In the genomic region with DNA sequence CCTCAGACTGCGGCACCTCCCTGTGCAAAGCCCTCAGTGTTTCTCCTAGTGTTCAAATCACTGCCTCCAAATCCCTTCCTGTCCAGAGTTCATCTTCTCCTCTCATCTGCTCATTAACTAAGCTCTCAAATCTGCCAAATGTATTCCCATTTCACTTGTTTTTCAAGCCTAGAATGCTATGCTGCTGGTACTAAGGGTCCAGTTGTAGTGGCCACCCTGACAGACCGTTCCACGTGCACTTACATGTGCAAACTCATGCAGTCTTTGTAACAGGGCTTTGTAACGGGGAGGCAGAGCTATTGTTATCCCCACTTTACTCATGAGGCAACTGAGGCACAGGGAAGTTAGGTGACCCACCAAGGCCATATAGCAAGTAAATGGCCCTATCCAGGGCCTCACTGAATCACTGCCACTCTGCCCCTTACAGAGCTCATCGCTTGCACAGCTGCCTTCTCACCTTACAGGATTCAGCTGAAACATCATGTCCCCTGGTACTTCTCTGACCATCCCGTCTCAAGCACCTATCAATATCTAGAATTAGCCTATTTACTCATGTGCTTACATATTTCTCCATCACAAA, we compare ENCODE assay signal across 28 cellular contexts.
"Had no signal": no experiment of that assay in that cellular context is flagged by ENCODE, and none has a peak within 500 bp of the region (broad histone marks: within the 10 kb centered on the region; RNA-seq: fewer than 3 reads in every experiment).

No MANE protein-coding gene starts in this region.

- H3K27ac ChIP-seq: ascending aorta, breast epithelium, cardiac muscle cell, foreskin keratinocyte, gastrocnemius medialis, heart right ventricle had no signal

- H3K9me3 Mint-ChIP-seq: activated CD4-positive, alpha-beta memory T cell treated with anti-CD3 and anti-CD28 coated beads for 36 hours; activated CD4-positive, alpha-beta T cell treated with anti-CD3 and anti-CD28 coated beads, Interleukin-2, amount 10 ng/mL, durations not matched to agents 24 days and 14 days; activated naive CD8-positive, alpha-beta T cell treated with anti-CD3 and anti-CD28 coated beads, Interleukin-2, amount 10 ng/mL, durations not matched to agents 7 days and 5 days; activated T-cell treated with anti-CD3 and anti-CD28 coated beads, Interleukin-2, amount 50 U/mL, for 24 hours; central memory CD8-positive, alpha-beta T cell had no signal

- H3K4me1 ChIP-seq: ascending aorta, breast epithelium, foreskin keratinocyte, gastrocnemius medialis had no signal

- DNase-seq: activated CD4-positive, alpha-beta memory T cell treated with anti-CD3 and anti-CD28 coated beads for 36 hours; activated CD4-positive, alpha-beta T cell treated with anti-CD3 and anti-CD28 coated beads for 36 hours; activated CD4-positive, alpha-beta T cell treated with anti-CD3 and anti-CD28 coated beads, Interleukin-2, amount 10 ng/mL, durations not matched to agents 24 days and 14 days; activated CD4-positive, CD25-positive, alpha-beta regulatory T cell; activated CD4-positive, CD25-positive, alpha-beta regulatory T cell treated with anti-CD3 and anti-CD28 coated beads, Interleukin-2, amount 50 U/mL, for 72 hours; activated CD8-positive, alpha-beta memory T cell treated with anti-CD3 and anti-CD28 coated beads, Interleukin-2, amount 50 U/mL, for 48 hours; activated gamma-delta T cell; activated naive CD4-positive, alpha-beta T cell; activated naive CD4-positive, alpha-beta T cell treated with anti-CD3 and anti-CD28 coated beads, Interleukin-2, amount 10 ng/mL, durations not matched to agents 7 days and 5 days; activated naive CD8-positive, alpha-beta T cell treated with anti-CD3 and anti-CD28 coated beads, Interleukin-2, amount 10 ng/mL, durations not matched to agents 7 days and 5 days; activated T-cell treated with anti-CD3 and anti-CD28 coated beads for 4 hours; activated T-cell treated with anti-CD3 and anti-CD28 coated beads, Interleukin-2, amount 50 U/mL, for 24 hours; activated T-cell treated with anti-CD3 and anti-CD28 coated beads, Interleukin-2, amount 50 U/mL, for 72 hours; cortex of kidney; dermis blood vessel endothelial cell; effector CD8-positive, alpha-beta T cell; foreskin keratinocyte; gastrocnemius medialis; glutamatergic neuron; heart right ventricle; T-helper 2 cell had no signal

- H3K36me3 ChIP-seq: ascending aorta, breast epithelium, cardiac muscle cell, gastrocnemius medialis, heart right ventricle had no signal

- H3K4me3 ChIP-seq: ascending aorta, breast epithelium, cardiac muscle cell, gastrocnemius medialis, heart right ventricle had no signal

- H3K27me3 ChIP-seq: ascending aorta, breast epithelium, gastrocnemius medialis had no signal

- H3K36me3 Mint-ChIP-seq: activated CD4-positive, alpha-beta memory T cell treated with anti-CD3 and anti-CD28 coated beads for 36 hours; activated naive CD4-positive, alpha-beta T cell treated with anti-CD3 and anti-CD28 coated beads, Interleukin-2, amount 10 ng/mL, durations not matched to agents 7 days and 5 days; activated naive CD4-positive, alpha-beta T cell treated with anti-CD3 and anti-CD28 coated beads, Interleukin-2, amount 50 U/mL, for 72 hours; activated naive CD8-positive, alpha-beta T cell treated with anti-CD3 and anti-CD28 coated beads, Interleukin-2, amount 10 ng/mL, durations not matched to agents 7 days and 5 days; brain had no signal

- H3K4me1 Mint-ChIP-seq: activated CD4-positive, alpha-beta T cell treated with anti-CD3 and anti-CD28 coated beads for 36 hours; activated CD4-positive, alpha-beta T cell treated with anti-CD3 and anti-CD28 coated beads, Interleukin-2, amount 10 ng/mL, durations not matched to agents 24 days and 14 days; activated naive CD4-positive, alpha-beta T cell treated with anti-CD3 and anti-CD28 coated beads, Interleukin-2, amount 10 ng/mL, durations not matched to agents 7 days and 5 days; activated naive CD8-positive, alpha-beta T cell treated with anti-CD3 and anti-CD28 coated beads, Interleukin-2, amount 10 ng/mL, durations not matched to agents 7 days and 5 days; central memory CD8-positive, alpha-beta T cell had no signal

- H3K27ac Mint-ChIP-seq: activated CD4-positive, alpha-beta memory T cell treated with anti-CD3 and anti-CD28 coated beads for 36 hours; activated CD4-positive, alpha-beta T cell treated with anti-CD3 and anti-CD28 coated beads for 36 hours; activated CD4-positive, alpha-beta T cell treated with anti-CD3 and anti-CD28 coated beads, Interleukin-2, amount 10 ng/mL, durations not matched to agents 24 days and 14 days; activated naive CD4-positive, alpha-beta T cell treated with anti-CD3 and anti-CD28 coated beads, Interleukin-2, amount 10 ng/mL, durations not matched to agents 7 days and 5 days; activated naive CD4-positive, alpha-beta T cell treated with anti-CD3 and anti-CD28 coated beads, Interleukin-2, amount 50 U/mL, for 72 hours; activated naive CD8-positive, alpha-beta T cell treated with anti-CD3 and anti-CD28 coated beads, Interleukin-2, amount 10 ng/mL, durations not matched to agents 7 days and 5 days; activated T-cell treated with anti-CD3 and anti-CD28 coated beads, Interleukin-2, amount 50 U/mL, for 24 hours; activated T-cell treated with anti-CD3 and anti-CD28 coated beads, Interleukin-2, amount 50 U/mL, for 72 hours; brain had no signal

- ATAC-seq: activated CD4-positive, alpha-beta T cell treated with anti-CD3 and anti-CD28 coated beads for 36 hours; activated naive CD4-positive, alpha-beta T cell treated with anti-CD3 and anti-CD28 coated beads, Interleukin-2, amount 50 U/mL, for 72 hours; activated T-cell treated with anti-CD3 and anti-CD28 coated beads, Interleukin-2, amount 50 U/mL, for 72 hours; esophagus mucosa; foreskin keratinocyte; gastrocnemius medialis; heart right ventricle had no signal

- H3K27me3 Mint-ChIP-seq: activated CD4-positive, alpha-beta memory T cell treated with anti-CD3 and anti-CD28 coated beads for 36 hours; activated CD4-positive, alpha-beta T cell treated with anti-CD3 and anti-CD28 coated beads, Interleukin-2, amount 10 ng/mL, durations not matched to agents 24 days and 14 days; activated naive CD4-positive, alpha-beta T cell treated with anti-CD3 and anti-CD28 coated beads, Interleukin-2, amount 10 ng/mL, durations not matched to agents 7 days and 5 days; activated naive CD8-positive, alpha-beta T cell treated with anti-CD3 and anti-CD28 coated beads, Interleukin-2, amount 10 ng/mL, durations not matched to agents 7 days and 5 days; activated T-cell treated with anti-CD3 and anti-CD28 coated beads, Interleukin-2, amount 50 U/mL, for 24 hours had no signal

- H3K9me3 ChIP-seq: ascending aorta, gastrocnemius medialis had no signal

- H3K4me3 Mint-ChIP-seq: activated CD4-positive, alpha-beta memory T cell treated with anti-CD3 and anti-CD28 coated beads for 36 hours; activated CD4-positive, alpha-beta T cell treated with anti-CD3 and anti-CD28 coated beads for 36 hours; activated CD4-positive, alpha-beta T cell treated with anti-CD3 and anti-CD28 coated beads, Interleukin-2, amount 10 ng/mL, durations not matched to agents 24 days and 14 days; activated naive CD4-positive, alpha-beta T cell treated with anti-CD3 and anti-CD28 coated beads, Interleukin-2, amount 10 ng/mL, durations not matched to agents 7 days and 5 days; activated naive CD8-positive, alpha-beta T cell treated with anti-CD3 and anti-CD28 coated beads, Interleukin-2, amount 10 ng/mL, durations not matched to agents 7 days and 5 days; activated T-cell treated with anti-CD3 and anti-CD28 coated beads, Interleukin-2, amount 50 U/mL, for 24 hours; activated T-cell treated with anti-CD3 and anti-CD28 coated beads, Interleukin-2, amount 50 U/mL, for 72 hours; brain; central memory CD8-positive, alpha-beta T cell had no signal
